In the genomic region with DNA sequence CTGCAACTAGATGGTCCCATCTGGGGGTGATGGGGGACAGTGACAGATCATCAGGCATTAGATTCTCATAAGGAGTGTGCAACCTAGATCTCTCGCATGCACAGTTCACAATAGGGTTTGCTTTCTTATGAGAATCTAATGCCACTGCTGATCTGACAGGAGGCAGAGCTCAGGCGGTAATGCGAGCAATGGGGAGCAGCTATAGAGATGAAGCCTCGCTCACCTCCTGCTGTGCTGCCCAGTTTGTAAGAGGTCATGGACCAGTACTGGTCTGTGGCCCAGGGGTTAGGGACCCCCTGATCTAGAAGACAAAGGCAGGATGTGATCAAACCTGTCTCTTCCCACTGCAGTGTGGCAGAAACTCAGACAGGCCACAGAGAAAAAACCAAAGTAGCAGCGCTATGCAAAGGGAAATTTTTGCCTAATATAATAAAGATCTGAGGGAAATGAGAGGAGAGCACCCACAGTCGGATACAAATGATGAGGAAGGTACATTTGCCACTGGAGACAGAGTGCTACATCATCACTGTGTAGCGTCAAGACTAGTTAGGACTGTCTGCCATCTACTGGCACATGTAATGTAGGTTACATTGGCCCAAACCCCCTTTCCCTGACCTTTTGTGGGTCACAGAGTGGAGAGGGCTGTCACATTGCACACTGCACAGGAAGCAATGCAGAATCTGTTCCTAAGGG, we compare ENCODE assay signal across 1 cellular context.
TF ChIP-seq lines count a peak whose summit lies in the region.

No MANE protein-coding gene starts in this region.

TF ChIP-seq in HepG2, 621 proteins besides CTCF, POLR2A, EP300 and RAD21 (continued from another document):
- TF ChIP-seq TCF12 (IDR thresholded peaks at IDR 0.05) (no peak), TCF12 (CRISPR knock-in tag; IDR thresholded peaks at IDR 0.05) (no peak), U2AF1 (optimal IDR thresholded peaks at IDR 0.05; ENCODE audit: low read depth, low read length) (no peak), FOXO1 (CRISPR knock-in tag; IDR thresholded peaks at IDR 0.05) (no peak), SAFB2 (CRISPR knock-in tag; IDR thresholded peaks at IDR 0.05; ENCODE audit: borderline replicate concordance, low read depth) (no peak), SNAPC2 (CRISPR knock-in tag; IDR thresholded peaks at IDR 0.05) (no peak), ZNF652 (CRISPR knock-in tag; IDR thresholded peaks at IDR 0.05; ENCODE audit: borderline replicate concordance, low read depth) (no peak), RORA (CRISPR knock-in tag; IDR thresholded peaks at IDR 0.05) (no peak), SMARCC2 (IDR thresholded peaks at IDR 0.05) (no peak), FOSL2 (CRISPR knock-in tag; IDR thresholded peaks at IDR 0.05) (no peak), ZNF205 (CRISPR knock-in tag; IDR thresholded peaks at IDR 0.05) (no peak), IRX3 (CRISPR knock-in tag; IDR thresholded peaks at IDR 0.05; ENCODE audit: borderline replicate concordance, low read depth) (no peak)
- TF ChIP-seq, protein P1, sequence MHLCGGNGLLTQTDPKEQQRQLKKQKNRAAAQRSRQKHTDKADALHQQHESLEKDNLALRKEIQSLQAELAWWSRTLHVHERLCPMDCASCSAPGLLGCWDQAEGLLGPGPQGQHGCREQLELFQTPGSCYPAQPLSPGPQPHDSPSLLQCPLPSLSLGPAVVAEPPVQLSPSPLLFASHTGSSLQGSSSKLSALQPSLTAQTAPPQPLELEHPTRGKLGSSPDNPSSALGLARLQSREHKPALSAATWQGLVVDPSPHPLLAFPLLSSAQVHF (CRISPR knock-in tag; IDR thresholded peaks at IDR 0.05) = no peak
- TF ChIP-seq, protein P2, sequence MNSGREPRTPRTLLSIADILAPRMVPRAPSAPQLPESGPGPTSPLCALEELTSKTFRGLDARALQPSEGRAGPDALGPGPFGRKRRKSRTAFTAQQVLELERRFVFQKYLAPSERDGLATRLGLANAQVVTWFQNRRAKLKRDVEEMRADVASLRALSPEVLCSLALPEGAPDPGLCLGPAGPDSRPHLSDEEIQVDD (CRISPR knock-in tag; IDR thresholded peaks at IDR 0.05; ENCODE audit: borderline replicate concordance) = no peak
- TF ChIP-seq, protein P3, sequence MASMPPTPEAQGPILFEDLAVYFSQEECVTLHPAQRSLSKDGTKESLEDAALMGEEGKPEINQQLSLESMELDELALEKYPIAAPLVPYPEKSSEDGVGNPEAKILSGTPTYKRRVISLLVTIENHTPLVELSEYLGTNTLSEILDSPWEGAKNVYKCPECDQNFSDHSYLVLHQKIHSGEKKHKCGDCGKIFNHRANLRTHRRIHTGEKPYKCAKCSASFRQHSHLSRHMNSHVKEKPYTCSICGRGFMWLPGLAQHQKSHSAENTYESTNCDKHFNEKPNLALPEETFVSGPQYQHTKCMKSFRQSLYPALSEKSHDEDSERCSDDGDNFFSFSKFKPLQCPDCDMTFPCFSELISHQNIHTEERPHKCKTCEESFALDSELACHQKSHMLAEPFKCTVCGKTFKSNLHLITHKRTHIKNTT (CRISPR knock-in tag; IDR thresholded peaks at IDR 0.05) = no peak
- TF ChIP-seq, protein P4, sequence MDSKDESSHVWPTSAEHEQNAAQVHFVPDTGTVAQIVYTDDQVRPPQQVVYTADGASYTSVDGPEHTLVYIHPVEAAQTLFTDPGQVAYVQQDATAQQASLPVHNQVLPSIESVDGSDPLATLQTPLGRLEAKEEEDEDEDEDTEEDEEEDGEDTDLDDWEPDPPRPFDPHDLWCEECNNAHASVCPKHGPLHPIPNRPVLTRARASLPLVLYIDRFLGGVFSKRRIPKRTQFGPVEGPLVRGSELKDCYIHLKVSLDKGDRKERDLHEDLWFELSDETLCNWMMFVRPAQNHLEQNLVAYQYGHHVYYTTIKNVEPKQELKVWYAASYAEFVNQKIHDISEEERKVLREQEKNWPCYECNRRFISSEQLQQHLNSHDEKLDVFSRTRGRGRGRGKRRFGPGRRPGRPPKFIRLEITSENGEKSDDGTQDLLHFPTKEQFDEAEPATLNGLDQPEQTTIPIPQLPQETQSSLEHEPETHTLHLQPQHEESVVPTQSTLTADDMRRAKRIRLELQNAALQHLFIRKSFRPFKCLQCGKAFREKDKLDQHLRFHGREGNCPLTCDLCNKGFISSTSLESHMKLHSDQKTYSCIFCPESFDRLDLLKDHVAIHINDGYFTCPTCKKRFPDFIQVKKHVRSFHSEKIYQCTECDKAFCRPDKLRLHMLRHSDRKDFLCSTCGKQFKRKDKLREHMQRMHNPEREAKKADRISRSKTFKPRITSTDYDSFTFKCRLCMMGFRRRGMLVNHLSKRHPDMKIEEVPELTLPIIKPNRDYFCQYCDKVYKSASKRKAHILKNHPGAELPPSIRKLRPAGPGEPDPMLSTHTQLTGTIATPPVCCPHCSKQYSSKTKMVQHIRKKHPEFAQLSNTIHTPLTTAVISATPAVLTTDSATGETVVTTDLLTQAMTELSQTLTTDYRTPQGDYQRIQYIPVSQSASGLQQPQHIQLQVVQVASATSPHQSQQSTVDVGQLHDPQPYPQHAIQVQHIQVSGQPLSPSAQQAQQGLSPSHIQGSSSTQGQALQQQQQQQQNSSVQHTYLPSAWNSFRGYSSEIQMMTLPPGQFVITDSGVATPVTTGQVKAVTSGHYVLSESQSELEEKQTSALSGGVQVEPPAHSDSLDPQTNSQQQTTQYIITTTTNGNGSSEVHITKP (CRISPR knock-in tag; IDR thresholded peaks at IDR 0.05; ENCODE audit: low read depth) = no peak
